ENCODE assay signal across 24 cellular contexts in genomic region chr17:64232466-64233262, GRCh38.
"Had no signal": no experiment of that assay in that cellular context is flagged by ENCODE, and none has a peak within 500 bp of the region (broad histone marks: within the 10 kb centered on the region; RNA-seq: fewer than 3 reads in every experiment).

No MANE protein-coding gene starts in this region.

- H3K36me3 Mint-ChIP-seq: natural killer cell treated with Interleukin-12 subunit alpha and Interleukin-12 subunit beta and Interleukin-15 and Interleukin-18, amount 100 ng/mL, for 72 hours had no signal

- H3K27ac ChIP-seq: brain microvascular endothelial cell, left lung, transverse colon had no signal

- H3K27ac Mint-ChIP-seq: activated B cell treated with CpG ODN at 0.5 μM for 24 hours; activated CD8-positive, alpha-beta T cell treated with anti-CD3 and anti-CD28 coated beads, Interleukin-2, amount 10 ng/mL, durations not matched to agents 7 days and 5 days; activated naive CD8-positive, alpha-beta T cell; activated T-cell treated with anti-CD3 and anti-CD28 coated beads, Interleukin-2, amount 50 U/mL, for 72 hours; memory B cell; natural killer cell treated with Interleukin-12 subunit alpha and Interleukin-12 subunit beta and Interleukin-15 and Interleukin-18, amount 100 ng/mL, for 72 hours; progenitor cell of endocrine pancreas had no signal

- DNase-seq: activated B cell treated with CpG ODN at 0.5 μM for 24 hours; activated CD4-positive, alpha-beta T cell treated with anti-CD3 and anti-CD28 coated beads for 48 hours; activated CD8-positive, alpha-beta memory T cell treated with anti-CD3 and anti-CD28 coated beads, Interleukin-2, amount 50 U/mL, for 4 hours; activated CD8-positive, alpha-beta T cell treated with anti-CD3 and anti-CD28 coated beads, Interleukin-2, amount 10 ng/mL, durations not matched to agents 7 days and 5 days; activated gamma-delta T cell; activated T-cell treated with anti-CD3 and anti-CD28 coated beads, Interleukin-2, amount 50 U/mL, for 72 hours; brain microvascular endothelial cell; effector memory CD4-positive, alpha-beta T cell; foreskin melanocyte; heart left ventricle; left lung; right cardiac atrium; small intestine; stimulated activated CD4-positive, alpha-beta T cell treated with anti-CD3 and anti-CD28 coated beads, Interleukin-4, amount 100 ng/mL, for 4 hours; stimulated activated CD8-positive, alpha-beta memory T cell treated with anti-CD3 and anti-CD28 coated beads, Interleukin-4, amount 100 ng/mL, for 48 hours; stimulated activated naive CD4-positive, alpha-beta T cell treated with Interleukin-2 at 50 U/mL for 16 hours; substantia nigra; T-helper 2 cell; transverse colon had no signal

- H3K27me3 ChIP-seq: brain microvascular endothelial cell, heart left ventricle, left lung, transverse colon had no signal

- H3K4me3 Mint-ChIP-seq: activated B cell treated with CpG ODN at 0.5 μM for 24 hours; activated CD8-positive, alpha-beta T cell treated with anti-CD3 and anti-CD28 coated beads, Interleukin-2, amount 10 ng/mL, durations not matched to agents 7 days and 5 days; activated naive CD8-positive, alpha-beta T cell; activated T-cell treated with anti-CD3 and anti-CD28 coated beads, Interleukin-2, amount 50 U/mL, for 72 hours; central memory CD8-positive, alpha-beta T cell; memory B cell; natural killer cell treated with Interleukin-12 subunit alpha and Interleukin-12 subunit beta and Interleukin-15 and Interleukin-18, amount 100 ng/mL, for 72 hours had no signal

- H3K9me3 ChIP-seq: heart left ventricle, left lung, transverse colon had no signal

- H3K36me3 ChIP-seq: brain microvascular endothelial cell, heart left ventricle, transverse colon had no signal

- H3K27me3 Mint-ChIP-seq: activated B cell treated with CpG ODN at 0.5 μM for 24 hours; activated naive CD8-positive, alpha-beta T cell; central memory CD8-positive, alpha-beta T cell; memory B cell; natural killer cell treated with Interleukin-12 subunit alpha and Interleukin-12 subunit beta and Interleukin-15 and Interleukin-18, amount 100 ng/mL, for 72 hours; progenitor cell of endocrine pancreas had no signal

- ATAC-seq: activated CD8-positive, alpha-beta T cell treated with anti-CD3 and anti-CD28 coated beads, Interleukin-2, amount 10 ng/mL, durations not matched to agents 7 days and 5 days; activated T-cell treated with anti-CD3 and anti-CD28 coated beads, Interleukin-2, amount 50 U/mL, for 72 hours; left lung; natural killer cell treated with Interleukin-12 subunit alpha and Interleukin-12 subunit beta and Interleukin-15 and Interleukin-18, amount 100 ng/mL, for 72 hours; right cardiac atrium had no signal

- H3K4me3 ChIP-seq: heart left ventricle, left lung, transverse colon had no signal

- H3K9me3 Mint-ChIP-seq: activated B cell treated with CpG ODN at 0.5 μM for 24 hours; activated T-cell treated with anti-CD3 and anti-CD28 coated beads, Interleukin-2, amount 50 U/mL, for 72 hours; central memory CD8-positive, alpha-beta T cell; memory B cell; natural killer cell treated with Interleukin-12 subunit alpha and Interleukin-12 subunit beta and Interleukin-15 and Interleukin-18, amount 100 ng/mL, for 72 hours had no signal
